Comparison of ENCODE assay signal across 21 cellular contexts in the genomic region with DNA sequence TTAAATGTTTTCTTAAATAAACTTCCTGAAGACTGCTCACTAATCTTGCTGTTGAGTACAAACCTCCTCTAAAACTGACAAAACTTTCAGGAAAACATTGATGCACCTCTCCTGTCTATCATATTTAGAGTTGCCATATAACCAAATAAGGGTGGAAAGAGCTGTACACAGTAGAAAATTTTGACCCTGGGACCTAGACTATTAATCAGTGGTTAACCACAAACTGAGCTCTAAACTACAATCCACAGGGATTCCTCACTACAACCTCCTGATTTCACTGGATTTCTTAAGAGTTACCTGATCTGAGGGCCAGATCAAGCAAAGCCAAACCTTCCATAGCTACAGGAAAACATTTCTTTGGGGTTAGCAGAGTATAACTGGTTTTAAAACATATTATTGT. TPM values are rescaled to one million over a fixed set of nuclear protein-coding genes. Genes with fewer than 3 reads are reported as not detected.
DNase-seq lines count a peak whose midpoint lies in the region; ATAC-seq, FAIRE-seq and TF ChIP-seq lines count a peak whose summit lies in the region.
"Had no signal": no experiment of that assay in that cellular context is flagged by ENCODE, and none has a peak within 500 bp of the region (broad histone marks: within the 10 kb centered on the region; RNA-seq: fewer than 3 reads in every experiment).

No MANE protein-coding gene starts in this region.

- no peak overlapping the region for H3K56ac ChIP-seq in mesendoderm (ENCODE audit: low read length)

- ATAC-seq in natural killer cell (no peak), T-cell (replicated peaks in 1 of 4) (no peak)
- ATAC-seq: activated CD8-positive, alpha-beta T cell treated with anti-CD3 and anti-CD28 coated beads for 36 hours; activated T-helper 17 cell treated with anti-CD3 and anti-CD28 coated beads, Interleukin-2, amount 50 U/mL, for 72 hours; gastrocnemius medialis; GM12878 had no signal

- intact Hi-C loops in natural killer cell (cut with micrococcal nuclease), result no loop called here

- no peak overlapping the region for H4K5ac ChIP-seq in mesendoderm (ENCODE audit: low read length)

- H3K4me1 ChIP-seq in mesendoderm (ENCODE audit: control insufficient read depth, low read depth, low read length), result no peaks in the 10 kb centered on the region
- H3K4me1 ChIP-seq: gastrocnemius medialis, uterus had no signal

- no peak overlapping the region for H3K4ac ChIP-seq in mesendoderm (ENCODE audit: low read depth, low read length)

- H2BK5ac ChIP-seq in mesendoderm (ENCODE audit: low read length), result no peak overlapping the region

- peak; percentile 98 for FAIRE-seq in RCC 7860 (lab: Jason Lieb, UNC)
- FAIRE-seq: GM12878 had no signal

- no peak overlapping the region for H3K4me3 ChIP-seq in choroid plexus epithelial cell (ENCODE audit: low read depth, low read length)
- no peak overlapping the region for H3K4me3 ChIP-seq in mesendoderm (ENCODE audit: low read length)
- H3K4me3 ChIP-seq: gastrocnemius medialis, GM12878, ovary, uterus had no signal

- H4K8ac ChIP-seq in mesendoderm (ENCODE audit: low read depth, low read length), result no peak overlapping the region

- H3K36me3 Mint-ChIP-seq in nephron (ENCODE audit: low read depth) (peaks cover 73% of the 10 kb centered on the region), natural killer cell (peaks cover 8% of the 10 kb centered on the region), T-cell (no peaks in the 10 kb centered on the region)

- no peak overlapping the region for H3K9ac ChIP-seq in mesendoderm (ENCODE audit: low read length)

- no peak overlapping the region for H2BK15ac ChIP-seq in mesendoderm (replicated peaks; ENCODE audit: low read depth)

- no peaks in the 10 kb centered on the region for H3K27me3 Mint-ChIP-seq in nephron (ENCODE audit: low read depth)
- peaks cover 7 to 13% of the 10 kb centered on the region in 2 donors for H3K27me3 Mint-ChIP-seq in natural killer cell (ENCODE audit: low read depth in 2 of 2)
- peaks cover 1 to 7% of the 10 kb centered on the region in 2 donors for H3K27me3 Mint-ChIP-seq in T-cell

- no peak overlapping the region for H3K23ac ChIP-seq in mesendoderm (ENCODE audit: low read length)

- POLR2A ChIA-PET in T-cell (lab: Charles Lee), result no interaction called here

- H3K4me3 Mint-ChIP-seq in nephron (no peak overlapping the region), natural killer cell (no peak overlapping the region), T-cell (no peak overlapping the region)
- H3K4me3 Mint-ChIP-seq: activated CD8-positive, alpha-beta T cell treated with anti-CD3 and anti-CD28 coated beads for 36 hours; activated T-helper 17 cell treated with anti-CD3 and anti-CD28 coated beads, Interleukin-2, amount 50 U/mL, for 72 hours had no signal

- H3K4me2 ChIP-seq in mesendoderm (ENCODE audit: low read length), result no peak overlapping the region

- H2BK120ac ChIP-seq in mesendoderm (ENCODE audit: low read depth, low read length), result no peak overlapping the region

- peak overlapping the region; percentile 4 to 69 (median 7) for H3K27ac Mint-ChIP-seq in nephron
- H3K27ac Mint-ChIP-seq in natural killer cell, result no peak overlapping the region
- H3K27ac Mint-ChIP-seq in T-cell, result no peak overlapping the region
- H3K27ac Mint-ChIP-seq: activated CD8-positive, alpha-beta T cell treated with anti-CD3 and anti-CD28 coated beads for 36 hours; activated T-helper 17 cell treated with anti-CD3 and anti-CD28 coated beads, Interleukin-2, amount 50 U/mL, for 72 hours had no signal

- H3K79me2 ChIP-seq in mesendoderm (ENCODE audit: control insufficient read depth, insufficient read depth, low read length), result no peaks in the 10 kb centered on the region

- TF ChIP-seq CTCF in choroid plexus epithelial cell (conservative IDR thresholded peaks at IDR 0.05; ENCODE audit: low read depth, low read length) (no peak), nephron (IDR thresholded peaks at IDR 0.05; ENCODE audit: unreplicated experiment in 3 of 3) (no peak), natural killer cell (IDR thresholded peaks at IDR 0.05) (no peak)

- CTCF ChIA-PET in T-cell (lab: Charles Lee), result no interaction called here

- H3K18ac ChIP-seq in mesendoderm (ENCODE audit: low read length), result no peak overlapping the region

- peak; percentile 76 for DNase-seq in EL
- peak; percentile 98 for DNase-seq in RCC 7860 (ENCODE audit: low spot score)
- DNase-seq in choroid plexus epithelial cell (ENCODE audit: low read depth), result peak; percentile 94
- DNase-seq in natural killer cell, result no peak
- DNase-seq in ureter (ENCODE audit: low spot score), result no peak
- no peak for DNase-seq in mesendoderm
- DNase-seq in T-cell, result no peak
- DNase-seq: activated CD8-positive, alpha-beta T cell treated with anti-CD3 and anti-CD28 coated beads for 36 hours; C1 segment of cervical spinal cord; gastrocnemius medialis; KG1; midbrain; NCI-H146; NCI-H446 treated with DMSO at 0.1 percent for 48 hours; OCI-M1; ovary; stimulated activated naive CD4-positive, alpha-beta T cell treated with Interleukin-2 at 50 U/mL for 16 hours; uterus had no signal

- H3K9me3 Mint-ChIP-seq in nephron, result peaks cover 34% of the 10 kb centered on the region
- peaks cover 1 to 4% of the 10 kb centered on the region in 2 donors for H3K9me3 Mint-ChIP-seq in natural killer cell
- peaks cover 5 to 14% (median 9%) of the 10 kb centered on the region in 3 donors for H3K9me3 Mint-ChIP-seq in T-cell

- H3K27me3 ChIP-seq in mesendoderm (ENCODE audit: insufficient read depth, low read length, poor library complexity), result no peaks in the 10 kb centered on the region
- H3K27me3 ChIP-seq: gastrocnemius medialis, ovary, uterus had no signal

- H3K4me1 Mint-ChIP-seq in nephron (no peaks in the 10 kb centered on the region), natural killer cell (no peaks in the 10 kb centered on the region), T-cell (no peaks in the 10 kb centered on the region)
- H3K4me1 Mint-ChIP-seq: activated T-helper 17 cell treated with anti-CD3 and anti-CD28 coated beads, Interleukin-2, amount 50 U/mL, for 72 hours had no signal

- no peak overlapping the region for H2AK5ac ChIP-seq in mesendoderm (ENCODE audit: low read length)

- H3K36me3 ChIP-seq in mesendoderm (ENCODE audit: control insufficient read depth, insufficient read depth, low read length), result no peaks in the 10 kb centered on the region
- H3K36me3 ChIP-seq: ovary, uterus had no signal

- no peaks in the 10 kb centered on the region for H3K79me1 ChIP-seq in mesendoderm (ENCODE audit: low read length)

- no peak overlapping the region for H3K27ac ChIP-seq in mesendoderm (ENCODE audit: low read depth, low read length)
- H3K27ac ChIP-seq: gastrocnemius medialis, ovary, uterus had no signal

RNA-seq across cellular contexts. Expression of a gene that starts 39.9 kb away (rescaled TPM):
- not detected for total RNA-seq in natural killer cell
- total RNA-seq in ureter, result 0.10 TPM
- 0.07 TPM for polyA plus RNA-seq in mesendoderm (2013, experiment 1 of 2)
- 0.03 TPM for polyA plus RNA-seq in mesendoderm (2013, experiment 2 of 2)
- under 1 TPM in 3 of 5 donors, not detected in 2; 0.13 to 0.35 (median 0.19) TPM for total RNA-seq in T-cell
- total RNA-seq: activated CD8-positive, alpha-beta T cell treated with anti-CD3 and anti-CD28 coated beads for 36 hours; activated T-helper 17 cell treated with anti-CD3 and anti-CD28 coated beads, Interleukin-2, amount 50 U/mL, for 72 hours had no signal

Comparison
In these comparisons a context has a peak if more than half of its experiments do, and no peak if none do; other contexts are left out.
1. DNase-seq: peak in EL (single experiment), RCC 7860 (single experiment) and choroid plexus epithelial cell (single experiment); none in natural killer cell (single experiment), ureter (single experiment), mesendoderm (single experiment) and T-cell (0 of 34).
2. H3K27ac Mint-ChIP-seq: peak in nephron (3 of 3); none in natural killer cell (0 of 2) and T-cell (0 of 2).